Comparison of ENCODE assay signal across 18 cellular contexts in the genomic region with DNA sequence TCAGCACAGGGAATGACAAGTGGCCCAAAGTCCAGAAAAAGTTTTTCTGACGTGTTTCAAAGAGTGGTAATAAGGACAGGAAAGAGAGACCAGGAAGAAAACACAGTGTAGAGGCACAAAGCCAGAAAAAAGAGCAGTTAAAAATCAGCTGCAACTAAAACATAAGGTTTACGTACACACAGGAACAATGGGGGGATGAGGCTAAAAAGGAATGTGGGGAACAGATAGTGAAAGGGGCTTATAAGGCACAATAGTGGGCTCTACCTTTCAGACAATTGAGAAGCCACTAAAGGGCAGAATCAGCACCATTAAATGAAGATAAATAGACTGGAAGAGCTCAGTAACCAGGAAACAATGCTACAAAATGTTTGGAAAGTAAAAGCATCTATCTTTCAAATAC. TPM values are rescaled to one million over a fixed set of nuclear protein-coding genes. Genes with fewer than 3 reads are reported as not detected.
DNase-seq lines count a peak whose midpoint lies in the region; ATAC-seq and TF ChIP-seq lines count a peak whose summit lies in the region.
"Had no signal": no experiment of that assay in that cellular context is flagged by ENCODE, and none has a peak within 500 bp of the region (broad histone marks: within the 10 kb centered on the region; RNA-seq: fewer than 3 reads in every experiment).

No MANE protein-coding gene starts in this region.

- no peak overlapping the region for H3K27ac ChIP-seq in parathyroid adenoma
- H3K27ac ChIP-seq: 22Rv1; A549; BLaER1 treated with 17β-estradiol and CSF1 and Interleukin-3, amounts not matched to agents 10 nM and 100 nM; C4-2B had no signal

- H3K9me3 ChIP-seq in parathyroid adenoma (ENCODE audit: control insufficient read depth, low read length) = no peaks in the 10 kb centered on the region
- H3K9me3 ChIP-seq: A549; BLaER1 treated with 17β-estradiol and CSF1 and Interleukin-3, amounts not matched to agents 10 nM and 100 nM; Caco-2 had no signal

- no peak overlapping the region for H2AFZ ChIP-seq in parathyroid adenoma

- peaks cover 16% of the 10 kb centered on the region for H3K4me1 Mint-ChIP-seq in T-helper 1 cell treated with Interleukin-12 subunit alpha and Interleukin-12 subunit beta and Interleukin-4 antibody, amounts not matched to agents 30 μg/mL and 1 μg/mL, for 36 hours (ENCODE audit: low read depth)
- H3K4me1 Mint-ChIP-seq in endothelial cell (ENCODE audit: unreplicated experiment) = peaks cover 12% of the 10 kb centered on the region

- no peak overlapping the region for H3K4me3 ChIP-seq in parathyroid adenoma (ENCODE audit: low read depth, low read length)
- H3K4me3 ChIP-seq: A549; BLaER1 treated with 17β-estradiol and CSF1 and Interleukin-3, amounts not matched to agents 10 nM and 100 nM had no signal

- peaks cover 30% of the 10 kb centered on the region for H3K36me3 Mint-ChIP-seq in T-helper 1 cell treated with Interleukin-12 subunit alpha and Interleukin-12 subunit beta and Interleukin-4 antibody, amounts not matched to agents 30 μg/mL and 1 μg/mL, for 36 hours (ENCODE audit: low read depth)
- peaks cover 22% of the 10 kb centered on the region for H3K36me3 Mint-ChIP-seq in endothelial cell (ENCODE audit: low read depth, unreplicated experiment)

- H3K36me3 ChIP-seq in parathyroid adenoma (ENCODE audit: control insufficient read depth, insufficient read depth, low read length) = no peaks in the 10 kb centered on the region

- H3K27me3 Mint-ChIP-seq in T-helper 1 cell treated with Interleukin-12 subunit alpha and Interleukin-12 subunit beta and Interleukin-4 antibody, amounts not matched to agents 30 μg/mL and 1 μg/mL, for 36 hours (ENCODE audit: low read depth) = no peaks in the 10 kb centered on the region
- H3K27me3 Mint-ChIP-seq in endothelial cell (ENCODE audit: unreplicated experiment) = peaks cover 4% of the 10 kb centered on the region
- H3K27me3 Mint-ChIP-seq: B cell; CD4-positive, alpha-beta T cell had no signal

- no peaks in the 10 kb centered on the region for H3K9me3 Mint-ChIP-seq in T-helper 1 cell treated with Interleukin-12 subunit alpha and Interleukin-12 subunit beta and Interleukin-4 antibody, amounts not matched to agents 30 μg/mL and 1 μg/mL, for 36 hours
- H3K9me3 Mint-ChIP-seq in endothelial cell (ENCODE audit: unreplicated experiment) = no peaks in the 10 kb centered on the region
- H3K9me3 Mint-ChIP-seq: CD4-positive, alpha-beta T cell; CD8-positive, alpha-beta T cell had no signal

- H3K27me3 ChIP-seq in parathyroid adenoma (ENCODE audit: control insufficient read depth, insufficient read depth, low read length) = no peaks in the 10 kb centered on the region
- H3K27me3 ChIP-seq: BLaER1 treated with 17β-estradiol and CSF1 and Interleukin-3, amounts not matched to agents 10 nM and 100 nM had no signal

- no peak for ATAC-seq in GM21423 (IDR thresholded peaks at IDR 0.05; ENCODE audit: unreplicated experiment)
- ATAC-seq: A549; CD8-positive, alpha-beta T cell had no signal

- H3K4me1 ChIP-seq in parathyroid adenoma = peaks cover 4% of the 10 kb centered on the region

- H3K27ac Mint-ChIP-seq in T-helper 1 cell treated with Interleukin-12 subunit alpha and Interleukin-12 subunit beta and Interleukin-4 antibody, amounts not matched to agents 30 μg/mL and 1 μg/mL, for 36 hours = peak overlapping the region; percentile 19
- H3K27ac Mint-ChIP-seq in endothelial cell (ENCODE audit: unreplicated experiment) = peak overlapping the region; percentile 70
- H3K27ac Mint-ChIP-seq: B cell; CD4-positive, alpha-beta T cell; CD8-positive, alpha-beta T cell had no signal

- no peak overlapping the region for H3K4me3 Mint-ChIP-seq in T-helper 1 cell treated with Interleukin-12 subunit alpha and Interleukin-12 subunit beta and Interleukin-4 antibody, amounts not matched to agents 30 μg/mL and 1 μg/mL, for 36 hours
- H3K4me3 Mint-ChIP-seq in endothelial cell (ENCODE audit: unreplicated experiment) = peak overlapping the region; percentile 7
- H3K4me3 Mint-ChIP-seq: B cell; CD4-positive, alpha-beta T cell; CD8-positive, alpha-beta T cell had no signal

- H3K79me2 ChIP-seq in parathyroid adenoma = peaks cover 7% of the 10 kb centered on the region

- no peak overlapping the region for H3K9ac ChIP-seq in parathyroid adenoma
- H3K9ac ChIP-seq: BLaER1 treated with 17β-estradiol and CSF1 and Interleukin-3, amounts not matched to agents 10 nM and 100 nM had no signal

- TF ChIP-seq CTCF in endothelial cell (IDR thresholded peaks at IDR 0.05; ENCODE audit: unreplicated experiment) (no peak), parathyroid adenoma (IDR thresholded peaks at IDR 0.05) (no peak)

- peak overlapping the region; percentile 29 for H3K4me2 ChIP-seq in parathyroid adenoma (ENCODE audit: low read length)
- H3K4me2 ChIP-seq: A549; BLaER1 treated with 17β-estradiol and CSF1 and Interleukin-3, amounts not matched to agents 10 nM and 100 nM had no signal

- DNase-seq in T-helper 1 cell (no peak), endothelial cell (ENCODE audit: low spot score) (no peak), NCI-H2029 treated with DMSO at 0.1 percent for 48 hours (lab: John Stamatoyannopoulos, UW) (no peak)
- DNase-seq: AML-193; Caco-2; Calu3; CD4-positive, alpha-beta T cell; CD8-positive, alpha-beta T cell; DMS79 treated with DMSO at 0.1 percent for 48 hours; GF-D8 had no signal

RNA-seq across cellular contexts. Expression of a gene that starts 5.5 kb away (rescaled TPM):
- total RNA-seq in endothelial cell (ENCODE audit: unreplicated experiment) = 23.2 TPM

RNA-seq across cellular contexts. Expression of a gene that starts 5.8 kb away (rescaled TPM):
- total RNA-seq in endothelial cell (ENCODE audit: unreplicated experiment) = 14.8 TPM
